Comparison of ENCODE assay signal across 1 cellular context in genomic region chr1:25861316-25862286, GRCh38.
TF ChIP-seq lines count a peak whose summit lies in the region.

No MANE protein-coding gene starts in this region.

TF ChIP-seq in HepG2, 621 proteins besides CTCF, POLR2A, EP300 and RAD21 (continues in another document):
- TF ChIP-seq RCOR2 (CRISPR knock-in tag; IDR thresholded peaks at IDR 0.05) (peak; percentile 54), ZNF773 (CRISPR knock-in tag; IDR thresholded peaks at IDR 0.05; ENCODE audit: borderline replicate concordance) (no peak), ZSCAN20 (CRISPR knock-in tag; IDR thresholded peaks at IDR 0.05; ENCODE audit: borderline replicate concordance) (0 out of 2 replicates have a peak, but pooled peaks have one; percentile 3), HDAC1 (CRISPR knock-in tag; IDR thresholded peaks at IDR 0.05) (peak; percentile 49; the same call in 1 of the 2 replicates), PITX1 (CRISPR knock-in tag; IDR thresholded peaks at IDR 0.05) (peak; percentile 97), ZNF263 (CRISPR knock-in tag; IDR thresholded peaks at IDR 0.05) (no peak), ZMYM2 (CRISPR knock-in tag; IDR thresholded peaks at IDR 0.05) (peak; percentile 90), IRX3 (CRISPR knock-in tag; IDR thresholded peaks at IDR 0.05; ENCODE audit: borderline replicate concordance, low read depth) (no peak), ETV6 (CRISPR knock-in tag; conservative IDR thresholded peaks at IDR 0.05) (peak; percentile 87), SOX5 (CRISPR knock-in tag; IDR thresholded peaks at IDR 0.05; ENCODE audit: borderline replicate concordance) (peak; percentile 77), ZNF513 (CRISPR knock-in tag; conservative IDR thresholded peaks at IDR 0.05) (no peak), PCBP2 (optimal IDR thresholded peaks at IDR 0.05; ENCODE audit: low read depth, low read length, poor library complexity, severe bottlenecking) (no peak), MED13 (CRISPR knock-in tag; IDR thresholded peaks at IDR 0.05) (peak; percentile 29; the same call in 1 of the 2 replicates), TBX2 (CRISPR knock-in tag; IDR thresholded peaks at IDR 0.05; ENCODE audit: borderline replicate concordance) (peak; percentile 88), ZBTB20 (CRISPR knock-in tag; IDR thresholded peaks at IDR 0.05; ENCODE audit: borderline replicate concordance, low read depth) (peak; percentile 84; the same call in 1 of the 2 replicates), SSRP1 (CRISPR knock-in tag; IDR thresholded peaks at IDR 0.05) (no peak), MIXL1 (CRISPR knock-in tag; IDR thresholded peaks at IDR 0.05) (peak; percentile 58; the same call in 1 of the 2 replicates), SNAPC2 (CRISPR knock-in tag; IDR thresholded peaks at IDR 0.05) (0 out of 2 replicates have a peak, but pooled peaks have one; percentile 56), CBX1 (IDR thresholded peaks at IDR 0.05; ENCODE audit: low read depth) (no peak), TARDBP (CRISPR knock-in tag; IDR thresholded peaks at IDR 0.05) (peak; percentile 51; the same call in 1 of the 2 replicates), MAZ (IDR thresholded peaks at IDR 0.05; ENCODE audit: borderline replicate concordance, low read depth, low read length) (no peak), MAZ (CRISPR knock-in tag; IDR thresholded peaks at IDR 0.05; ENCODE audit: low read depth) (no peak), ARID4A (CRISPR knock-in tag; IDR thresholded peaks at IDR 0.05; ENCODE audit: borderline replicate concordance) (peak; percentile 22; the same call in 1 of the 2 replicates), ZSCAN29 (CRISPR knock-in tag; conservative IDR thresholded peaks at IDR 0.05) (0 out of 2 replicates have a peak, but pooled peaks have one; percentile 39), ZNF598 (CRISPR knock-in tag; IDR thresholded peaks at IDR 0.05; ENCODE audit: borderline replicate concordance) (no peak), ELF3 (CRISPR knock-in tag; IDR thresholded peaks at IDR 0.05) (peak; percentile 99), TBL1XR1 (IDR thresholded peaks at IDR 0.05; ENCODE audit: borderline replicate concordance, low read length, partially characterized antibody) (no peak), ZBTB7B (CRISPR knock-in tag; IDR thresholded peaks at IDR 0.05) (peak; percentile 91), GTF2F1 (IDR thresholded peaks at IDR 0.05; ENCODE audit: low read length) (no peak), CEBPG (CRISPR knock-in tag; IDR thresholded peaks at IDR 0.05) (peak; percentile 28; the same call in 1 of the 2 replicates), SP140L (CRISPR knock-in tag; IDR thresholded peaks at IDR 0.05; ENCODE audit: borderline replicate concordance) (0 out of 2 replicates have a peak, but pooled peaks have one; percentile 45), REXO4 (CRISPR knock-in tag; IDR thresholded peaks at IDR 0.05; ENCODE audit: borderline replicate concordance) (no peak), NR2F6 (IDR thresholded peaks at IDR 0.05) (peak; percentile 64), NR2F6 (CRISPR knock-in tag; IDR thresholded peaks at IDR 0.05) (peak; percentile 76), NPAS2 (CRISPR knock-in tag; IDR thresholded peaks at IDR 0.05; ENCODE audit: borderline replicate concordance) (no peak), TMF1 (CRISPR knock-in tag; IDR thresholded peaks at IDR 0.05; ENCODE audit: low read depth) (no peak), ZUFSP (CRISPR knock-in tag; IDR thresholded peaks at IDR 0.05; ENCODE audit: borderline replicate concordance) (no peak), ZNF331 (CRISPR knock-in tag; IDR thresholded peaks at IDR 0.05) (peak; percentile 12; the same call in 1 of the 2 replicates), ZNF33A (CRISPR knock-in tag; IDR thresholded peaks at IDR 0.05; ENCODE audit: borderline replicate concordance) (no peak), ESRRA (CRISPR knock-in tag; IDR thresholded peaks at IDR 0.05; ENCODE audit: low read depth) (no peak), ZNF589 (CRISPR knock-in tag; conservative IDR thresholded peaks at IDR 0.05) (no peak), TFDP2 (CRISPR knock-in tag; IDR thresholded peaks at IDR 0.05) (0 out of 2 replicates have a peak, but pooled peaks have one; percentile 33), SOX6 (IDR thresholded peaks at IDR 0.05) (no peak), SOX6 (CRISPR knock-in tag; IDR thresholded peaks at IDR 0.05) (peak; percentile 86)
- TF ChIP-seq, protein P1, sequence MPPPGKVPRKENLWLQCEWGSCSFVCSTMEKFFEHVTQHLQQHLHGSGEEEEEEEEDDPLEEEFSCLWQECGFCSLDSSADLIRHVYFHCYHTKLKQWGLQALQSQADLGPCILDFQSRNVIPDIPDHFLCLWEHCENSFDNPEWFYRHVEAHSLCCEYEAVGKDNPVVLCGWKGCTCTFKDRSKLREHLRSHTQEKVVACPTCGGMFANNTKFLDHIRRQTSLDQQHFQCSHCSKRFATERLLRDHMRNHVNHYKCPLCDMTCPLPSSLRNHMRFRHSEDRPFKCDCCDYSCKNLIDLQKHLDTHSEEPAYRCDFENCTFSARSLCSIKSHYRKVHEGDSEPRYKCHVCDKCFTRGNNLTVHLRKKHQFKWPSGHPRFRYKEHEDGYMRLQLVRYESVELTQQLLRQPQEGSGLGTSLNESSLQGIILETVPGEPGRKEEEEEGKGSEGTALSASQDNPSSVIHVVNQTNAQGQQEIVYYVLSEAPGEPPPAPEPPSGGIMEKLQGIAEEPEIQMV (CRISPR knock-in tag; IDR thresholded peaks at IDR 0.05; ENCODE audit: low read depth): peak; percentile 55; the same call in 1 of the 2 replicates
- TF ChIP-seq, protein P2, sequence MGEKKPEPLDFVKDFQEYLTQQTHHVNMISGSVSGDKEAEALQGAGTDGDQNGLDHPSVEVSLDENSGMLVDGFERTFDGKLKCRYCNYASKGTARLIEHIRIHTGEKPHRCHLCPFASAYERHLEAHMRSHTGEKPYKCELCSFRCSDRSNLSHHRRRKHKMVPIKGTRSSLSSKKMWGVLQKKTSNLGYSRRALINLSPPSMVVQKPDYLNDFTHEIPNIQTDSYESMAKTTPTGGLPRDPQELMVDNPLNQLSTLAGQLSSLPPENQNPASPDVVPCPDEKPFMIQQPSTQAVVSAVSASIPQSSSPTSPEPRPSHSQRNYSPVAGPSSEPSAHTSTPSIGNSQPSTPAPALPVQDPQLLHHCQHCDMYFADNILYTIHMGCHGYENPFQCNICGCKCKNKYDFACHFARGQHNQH (CRISPR knock-in tag; IDR thresholded peaks at IDR 0.05): peak; percentile 52
- TF ChIP-seq, protein P3, sequence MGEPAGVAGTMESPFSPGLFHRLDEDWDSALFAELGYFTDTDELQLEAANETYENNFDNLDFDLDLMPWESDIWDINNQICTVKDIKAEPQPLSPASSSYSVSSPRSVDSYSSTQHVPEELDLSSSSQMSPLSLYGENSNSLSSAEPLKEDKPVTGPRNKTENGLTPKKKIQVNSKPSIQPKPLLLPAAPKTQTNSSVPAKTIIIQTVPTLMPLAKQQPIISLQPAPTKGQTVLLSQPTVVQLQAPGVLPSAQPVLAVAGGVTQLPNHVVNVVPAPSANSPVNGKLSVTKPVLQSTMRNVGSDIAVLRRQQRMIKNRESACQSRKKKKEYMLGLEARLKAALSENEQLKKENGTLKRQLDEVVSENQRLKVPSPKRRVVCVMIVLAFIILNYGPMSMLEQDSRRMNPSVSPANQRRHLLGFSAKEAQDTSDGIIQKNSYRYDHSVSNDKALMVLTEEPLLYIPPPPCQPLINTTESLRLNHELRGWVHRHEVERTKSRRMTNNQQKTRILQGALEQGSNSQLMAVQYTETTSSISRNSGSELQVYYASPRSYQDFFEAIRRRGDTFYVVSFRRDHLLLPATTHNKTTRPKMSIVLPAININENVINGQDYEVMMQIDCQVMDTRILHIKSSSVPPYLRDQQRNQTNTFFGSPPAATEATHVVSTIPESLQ (CRISPR knock-in tag; conservative IDR thresholded peaks at IDR 0.05): no peak
- TF ChIP-seq, protein P4, sequence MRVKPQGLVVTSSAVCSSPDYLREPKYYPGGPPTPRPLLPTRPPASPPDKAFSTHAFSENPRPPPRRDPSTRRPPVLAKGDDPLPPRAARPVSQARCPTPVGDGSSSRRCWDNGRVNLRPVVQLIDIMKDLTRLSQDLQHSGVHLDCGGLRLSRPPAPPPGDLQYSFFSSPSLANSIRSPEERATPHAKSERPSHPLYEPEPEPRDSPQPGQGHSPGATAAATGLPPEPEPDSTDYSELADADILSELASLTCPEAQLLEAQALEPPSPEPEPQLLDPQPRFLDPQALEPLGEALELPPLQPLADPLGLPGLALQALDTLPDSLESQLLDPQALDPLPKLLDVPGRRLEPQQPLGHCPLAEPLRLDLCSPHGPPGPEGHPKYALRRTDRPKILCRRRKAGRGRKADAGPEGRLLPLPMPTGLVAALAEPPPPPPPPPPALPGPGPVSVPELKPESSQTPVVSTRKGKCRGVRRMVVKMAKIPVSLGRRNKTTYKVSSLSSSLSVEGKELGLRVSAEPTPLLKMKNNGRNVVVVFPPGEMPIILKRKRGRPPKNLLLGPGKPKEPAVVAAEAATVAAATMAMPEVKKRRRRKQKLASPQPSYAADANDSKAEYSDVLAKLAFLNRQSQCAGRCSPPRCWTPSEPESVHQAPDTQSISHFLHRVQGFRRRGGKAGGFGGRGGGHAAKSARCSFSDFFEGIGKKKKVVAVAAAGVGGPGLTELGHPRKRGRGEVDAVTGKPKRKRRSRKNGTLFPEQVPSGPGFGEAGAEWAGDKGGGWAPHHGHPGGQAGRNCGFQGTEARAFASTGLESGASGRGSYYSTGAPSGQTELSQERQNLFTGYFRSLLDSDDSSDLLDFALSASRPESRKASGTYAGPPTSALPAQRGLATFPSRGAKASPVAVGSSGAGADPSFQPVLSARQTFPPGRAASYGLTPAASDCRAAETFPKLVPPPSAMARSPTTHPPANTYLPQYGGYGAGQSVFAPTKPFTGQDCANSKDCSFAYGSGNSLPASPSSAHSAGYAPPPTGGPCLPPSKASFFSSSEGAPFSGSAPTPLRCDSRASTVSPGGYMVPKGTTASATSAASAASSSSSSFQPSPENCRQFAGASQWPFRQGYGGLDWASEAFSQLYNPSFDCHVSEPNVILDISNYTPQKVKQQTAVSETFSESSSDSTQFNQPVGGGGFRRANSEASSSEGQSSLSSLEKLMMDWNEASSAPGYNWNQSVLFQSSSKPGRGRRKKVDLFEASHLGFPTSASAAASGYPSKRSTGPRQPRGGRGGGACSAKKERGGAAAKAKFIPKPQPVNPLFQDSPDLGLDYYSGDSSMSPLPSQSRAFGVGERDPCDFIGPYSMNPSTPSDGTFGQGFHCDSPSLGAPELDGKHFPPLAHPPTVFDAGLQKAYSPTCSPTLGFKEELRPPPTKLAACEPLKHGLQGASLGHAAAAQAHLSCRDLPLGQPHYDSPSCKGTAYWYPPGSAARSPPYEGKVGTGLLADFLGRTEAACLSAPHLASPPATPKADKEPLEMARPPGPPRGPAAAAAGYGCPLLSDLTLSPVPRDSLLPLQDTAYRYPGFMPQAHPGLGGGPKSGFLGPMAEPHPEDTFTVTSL (CRISPR knock-in tag; IDR thresholded peaks at IDR 0.05; ENCODE audit: borderline replicate concordance): peak; percentile 48; the same call in 1 of the 2 replicates
